Comparison of ENCODE assay signal across 8 cellular contexts in genomic region chr16:67719048-67719777, GRCh38. TPM values are rescaled to one million over a fixed set of nuclear protein-coding genes. Genes with fewer than 3 reads are reported as not detected.
A peak's percentile ranks its signal among the peaks of the same experiment; 100 is the strongest.
DNase-seq lines count a peak whose midpoint lies in the region; ATAC-seq, FAIRE-seq and TF ChIP-seq lines count a peak whose summit lies in the region.

Gene GFOD2 (minus strand): TSS chr16:67719316. CDS start chr16:67685715, 33,601 bp downstream.

- TF ChIP-seq POLR2A in GM12892 (IDR thresholded peaks at IDR 0.05; ENCODE audit: low read depth, low read length) (peak; percentile 93), prostate gland (IDR thresholded peaks at IDR 0.05) (peak; percentile 60)

- DNase-seq in GM12892 (ENCODE audit: insufficient read length) (peak; percentile 99), NCI-H146 treated with DMSO at 0.1 percent for 48 hours (lab: John Stamatoyannopoulos, UW; ENCODE audit: unreplicated experiment) (peak; percentile 77), amniotic stem cell (lab: John Stamatoyannopoulos, UW) (peak; percentile 90), left ventricle myocardium inferior (peak; percentile 97), prostate gland (ENCODE audit: low spot score) (peak; percentile 95)

- H3K27ac ChIP-seq in left ventricle myocardium inferior (replicated peaks): peak within 1 kb of the TSS; percentile 96
- H3K27ac ChIP-seq in prostate gland: peak within 1 kb of the TSS; percentile 70 to 73
- H3K27ac ChIP-seq in urinary bladder (ENCODE audit: low read depth): peak within 1 kb of the TSS; percentile 43

- intact Hi-C loops in T-helper 1 cell treated with Interleukin-12 subunit alpha and Interleukin-12 subunit beta and Interleukin-4 antibody, amounts not matched to agents 30 ng/mL and 1 ng/mL, for 36 hours (cut with micrococcal nuclease): loop anchor here (1.0 to 5.0 kb wide), 16 partner anchors 59 to 787 kb away; partner anchors contain the start of genes ACD, ATP6V0D1, CIAO2B and CTCF
- intact Hi-C loops in left ventricle myocardium inferior (cut with micrococcal nuclease) (no loop called here), prostate gland (cut with DNase I) (no loop called here)

- FAIRE-seq in GM12892 (lab: Jason Lieb, UNC): peak; percentile 92

- H3K27me3 ChIP-seq in left ventricle myocardium inferior (ENCODE audit: low read depth): no peaks in the 10 kb centered on the region
- H3K27me3 ChIP-seq in prostate gland (replicated peaks; ENCODE audit: insufficient read depth): no peaks in the 10 kb centered on the region

- TF ChIP-seq CTCF in left ventricle myocardium inferior (IDR thresholded peaks at IDR 0.05; ENCODE audit: borderline replicate concordance) (no peak), prostate gland (IDR thresholded peaks at IDR 0.05) (no peak)

- H3K4me3 ChIP-seq in left ventricle myocardium inferior: peak within 1 kb of the TSS; percentile 100
- H3K4me3 ChIP-seq in prostate gland: peak within 1 kb of the TSS; percentile 81 to 86
- peak within 1 kb of the TSS; percentile 89 for H3K4me3 ChIP-seq in urinary bladder (ENCODE audit: low read depth, low read length)

- H3K36me3 ChIP-seq in left ventricle myocardium inferior (peaks cover 11% of the 10 kb centered on the region), prostate gland (no peaks in the 10 kb centered on the region), urinary bladder (ENCODE audit: insufficient read depth) (no peaks in the 10 kb centered on the region)

- H3K4me1 ChIP-seq in left ventricle myocardium inferior: peaks cover 34% of the 10 kb centered on the region
- H3K4me1 ChIP-seq in prostate gland (replicated peaks): no peaks in the 10 kb centered on the region
- H3K4me1 ChIP-seq in urinary bladder (ENCODE audit: insufficient read depth): no peaks in the 10 kb centered on the region

- ATAC-seq in HG02852 (IDR thresholded peaks at IDR 0.05; ENCODE audit: unreplicated experiment): peak; percentile 77

- under 1% methylated on average over 58 of the region's 59 CpGs for WGBS in prostate gland
- WGBS in urinary bladder: under 1% methylated on average over 59 of the region's 59 CpGs

- no peaks in the 10 kb centered on the region for H3K9me3 ChIP-seq in left ventricle myocardium inferior (replicated peaks)
- H3K9me3 ChIP-seq in prostate gland: no peaks in the 10 kb centered on the region

RNA-seq across cellular contexts. Expression of gene GFOD2, which starts in this region (rescaled TPM):
- 7.1 TPM for polyA plus RNA-seq in GM12892 (2012; ENCODE audit: missing spikeins)
- total RNA-seq in T-helper 1 cell treated with Interleukin-12 subunit alpha and Interleukin-12 subunit beta and Interleukin-4 antibody, amounts not matched to agents 30 ng/mL and 1 ng/mL, for 36 hours: 13.4 and 15.2 TPM in 2 replicates
- total RNA-seq in left ventricle myocardium inferior (11.1 TPM), prostate gland (10 to 100 TPM; 16.0 to 27.4 TPM), urinary bladder (16.1 TPM)
- 19.4 TPM for polyA plus RNA-seq in urinary bladder

Comparison
In these comparisons a context has a peak if more than half of its experiments do, and no peak if none do; other contexts are left out.
1. Peak in every context shown above with its lines: DNase-seq, ATAC-seq, H3K4me3 ChIP-seq and H3K27ac ChIP-seq.
2. H3K27ac ChIP-seq: peak in every context shown above with its lines; median percentile 96 in left ventricle myocardium inferior; 72 in prostate gland; 43 in urinary bladder.